In the genomic region with DNA sequence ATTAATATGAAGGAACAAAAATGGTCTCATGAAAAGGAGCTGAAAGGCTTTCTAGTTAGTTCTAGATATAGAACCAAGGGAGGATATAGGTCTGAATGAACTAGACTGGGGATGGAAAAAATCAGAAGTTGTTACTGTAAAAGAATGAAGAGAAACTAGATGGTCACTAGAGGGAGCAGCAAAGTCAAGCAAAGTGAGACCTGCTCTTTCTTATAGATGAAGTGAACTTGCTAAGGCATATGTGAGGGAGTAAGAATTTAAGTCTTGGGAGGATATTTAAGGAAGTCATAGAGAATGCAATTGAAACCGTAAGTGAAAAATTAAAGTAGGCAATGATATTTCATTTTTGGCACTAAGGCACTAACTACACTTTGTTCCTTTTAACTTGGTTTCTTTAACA, we compare ENCODE assay signal across 8 cellular contexts.
DNase-seq lines count a peak whose midpoint lies in the region; ATAC-seq and TF ChIP-seq lines count a peak whose summit lies in the region.
"Not testable (repeated sequence)": the region's sequence is repeated elsewhere in the genome, so short reads cannot be mapped to it uniquely, and the experiment has no call there.

No MANE protein-coding gene starts in this region.

- not testable (repeated sequence) for H3K79me2 ChIP-seq in neural cell (replicated peaks; ENCODE audit: insufficient read depth, low read length)

- not testable (repeated sequence) for H3K27me3 ChIP-seq in BE2C; foreskin keratinocyte; neural cell (ENCODE audit: insufficient read depth, low read depth, low read length)

- not testable (repeated sequence) for H3K9me2 ChIP-seq in neural cell (ENCODE audit: insufficient read depth, low read length)

- H3K27ac ChIP-seq in VCaP; foreskin keratinocyte; neural cell (ENCODE audit: low read length): not testable (repeated sequence)

- TF ChIP-seq RAD21 in neural cell (conservative IDR thresholded peaks at IDR 0.05): peak; percentile 57

- H3F3A ChIP-seq in neural cell (ENCODE audit: insufficient read depth, low read length, poor library complexity, severe bottlenecking): not testable (repeated sequence)

- not testable (repeated sequence) for H3K36me3 ChIP-seq in BE2C; neural cell (ENCODE audit: insufficient read depth, low read length)

- DNase-seq in BE2C: not testable (repeated sequence)
- DNase-seq in NCI-H526 (lab: John Stamatoyannopoulos, UW) (peak; percentile 0 to 36), foreskin keratinocyte (peak in 1 of 2 donors; percentile 25)

- ATAC-seq in GM18508 (IDR thresholded peaks at IDR 0.05; ENCODE audit: insufficient read depth, unreplicated experiment) (peak; percentile 79), GM21786 (IDR thresholded peaks at IDR 0.05; ENCODE audit: unreplicated experiment) (peak; percentile 77), HG03442 (IDR thresholded peaks at IDR 0.05; ENCODE audit: unreplicated experiment) (peak; percentile 87), foreskin keratinocyte (peak; percentile 66)

- H3K9me3 ChIP-seq in BE2C; neural cell (ENCODE audit: low read length): not testable (repeated sequence)

- not testable (repeated sequence) for H3K4me2 ChIP-seq in neural cell (ENCODE audit: low read length)

- TF ChIP-seq CTCF in BE2C (IDR thresholded peaks at IDR 0.05; ENCODE audit: low read depth, low read length): peak; percentile 48
- TF ChIP-seq CTCF in VCaP (conservative IDR thresholded peaks at IDR 0.05): peak; percentile 70
- TF ChIP-seq CTCF in foreskin keratinocyte (conservative IDR thresholded peaks at IDR 0.05): peak; percentile 60
- TF ChIP-seq CTCF in neural cell (IDR thresholded peaks at IDR 0.05; ENCODE audit: poor library complexity, severe bottlenecking): peak; percentile 62

- not testable (repeated sequence) for H3K4me1 ChIP-seq in BE2C, foreskin keratinocyte

- H3K9ac ChIP-seq in neural cell (ENCODE audit: low read length): not testable (repeated sequence)

- not testable (repeated sequence) for H3K4me3 ChIP-seq in BE2C (ENCODE audit: low read depth, low read length); neural cell (ENCODE audit: low read length)

- TF ChIP-seq EP300 in neural cell (conservative IDR thresholded peaks at IDR 0.05; ENCODE audit: poor library complexity, severe bottlenecking): not testable (repeated sequence)

- not testable (repeated sequence) for H4K20me1 ChIP-seq in neural cell (ENCODE audit: insufficient read depth)

- not testable (repeated sequence) for H2AFZ ChIP-seq in neural cell (ENCODE audit: low read depth, low read length)

TF ChIP-seq in neural cell, 6 proteins besides CTCF, POLR2A, EP300 and RAD21:
- TF ChIP-seq SMC3 (conservative IDR thresholded peaks at IDR 0.05; ENCODE audit: poor library complexity): peak; percentile 62
